Comparison of ENCODE assay signal across 1 cellular context in genomic region chr1:36845802-36846201, GRCh38.
TF ChIP-seq lines count a peak whose summit lies in the region.

No MANE protein-coding gene starts in this region.

TF ChIP-seq in neural cell, 6 proteins besides CTCF, POLR2A, EP300 and RAD21:
- TF ChIP-seq REST (IDR thresholded peaks at IDR 0.05; ENCODE audit: borderline replicate concordance) = no peak
- TF ChIP-seq SMC3 (conservative IDR thresholded peaks at IDR 0.05; ENCODE audit: poor library complexity) = no peak
- no peak for TF ChIP-seq EZH2 (IDR thresholded peaks at IDR 0.05; ENCODE audit: borderline replicate concordance, insufficient read depth, low read length, poor library complexity, severe bottlenecking)
- no peak for TF ChIP-seq POLR2AphosphoS5 (IDR thresholded peaks at IDR 0.05)
- no peak for TF ChIP-seq TAF1 (IDR thresholded peaks at IDR 0.05; ENCODE audit: low read depth)
- no peak for TF ChIP-seq MXI1 (conservative IDR thresholded peaks at IDR 0.05; ENCODE audit: poor library complexity, severe bottlenecking)
